Comparison of ENCODE assay signal across 8 cellular contexts in the genomic region with DNA sequence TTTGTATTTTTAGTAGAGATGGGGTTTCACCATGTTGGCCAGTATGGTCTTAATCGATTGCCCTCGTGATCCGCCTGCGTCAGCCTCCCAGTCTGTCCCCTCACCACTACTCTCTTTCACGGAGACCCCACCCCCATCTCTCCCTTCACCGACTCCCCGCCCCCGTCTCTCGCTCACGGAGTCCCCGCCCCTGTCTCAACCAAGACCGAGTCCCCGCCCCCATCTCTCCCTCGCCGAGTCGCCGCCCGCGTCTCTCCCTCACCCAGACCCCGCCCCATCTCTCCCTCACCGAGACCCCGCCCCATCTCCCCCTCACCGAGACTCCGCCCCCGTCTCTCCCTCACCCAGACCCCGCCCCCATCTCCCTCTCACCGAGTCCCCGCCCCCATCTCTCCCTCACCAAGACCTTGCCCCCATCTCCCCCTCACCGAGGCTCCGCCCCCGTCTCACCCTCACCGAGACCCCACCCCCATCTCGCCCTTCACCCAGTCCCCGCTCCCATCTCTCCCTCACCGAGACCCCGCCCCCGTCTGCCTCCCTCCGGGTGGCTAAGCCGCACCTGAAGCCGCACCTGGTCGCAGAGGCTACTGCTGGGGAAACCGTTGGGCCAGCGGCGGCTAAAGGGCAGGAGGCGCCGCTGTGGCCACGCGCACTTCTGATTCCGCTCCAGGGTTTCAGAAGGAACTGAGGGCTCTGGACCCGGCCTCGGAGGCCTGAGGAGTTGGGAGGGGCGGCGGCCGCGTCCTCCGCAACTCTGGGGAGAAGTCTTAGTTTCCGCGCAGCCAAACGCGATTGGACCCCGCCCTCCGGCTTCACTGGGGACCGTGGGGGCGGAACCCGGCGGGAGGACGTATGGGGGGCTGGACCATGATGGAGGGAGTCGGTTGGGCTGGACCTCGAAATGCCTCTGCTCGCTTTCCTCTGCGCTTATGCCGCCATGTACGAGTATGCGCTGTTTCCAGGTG. TPM values are rescaled to one million over a fixed set of nuclear protein-coding genes. Genes with fewer than 3 reads are reported as not detected.
DNase-seq lines count a peak whose midpoint lies in the region; ATAC-seq and TF ChIP-seq lines count a peak whose summit lies in the region.

No MANE protein-coding gene starts in this region.

- H3K4me3 Mint-ChIP-seq in natural killer cell, result peak overlapping the region; percentile 93

- H3K4me3 ChIP-seq in KMS-11 (IDR thresholded peaks at IDR 0.05; ENCODE audit: insufficient read depth, low read depth, low read length), result no peak overlapping the region

- H3K27me3 Mint-ChIP-seq in natural killer cell (ENCODE audit: low read depth in 2 of 2), result no peaks in the 10 kb centered on the region

- H2AFZ ChIP-seq in KMS-11 (ENCODE audit: low read depth), result peak overlapping the region; percentile 98

- TF ChIP-seq CTCF in KMS-11 (conservative IDR thresholded peaks at IDR 0.05; ENCODE audit: low read depth, low read length) (no peak), natural killer cell (IDR thresholded peaks at IDR 0.05) (no peak)

- peak overlapping the region; percentile 93 to 95 for H3K27ac Mint-ChIP-seq in natural killer cell

- no peak overlapping the region; the same call in 1 of the 2 replicates for H3K9ac ChIP-seq in KMS-11

- H3K79me2 ChIP-seq in KMS-11 (ENCODE audit: insufficient read depth, low read depth), result no peaks in the 10 kb centered on the region

- H3K36me3 Mint-ChIP-seq in natural killer cell, result no peaks in the 10 kb centered on the region

- peak overlapping the region; percentile 86 for H3K4me2 ChIP-seq in KMS-11

- H3K27ac ChIP-seq in KMS-11, result peak overlapping the region; percentile 32; the same call in 1 of the 2 replicates

- intact Hi-C loops in natural killer cell (cut with micrococcal nuclease), result loop anchor here (1.0 to 5.0 kb wide), 3 partner anchors 17 to 52 kb away; a partner anchor contains a TSS

- H4K20me1 ChIP-seq in KMS-11 (ENCODE audit: insufficient read depth), result no peaks in the 10 kb centered on the region

- peak; percentile 51 for ATAC-seq in GM21576 (IDR thresholded peaks at IDR 0.05; ENCODE audit: unreplicated experiment)
- peak; percentile 81 to 93 (median 81) for ATAC-seq in natural killer cell

- H3K4me1 Mint-ChIP-seq in natural killer cell, result peaks cover 7 to 36% of the 10 kb centered on the region in 2 donors

- no peaks in the 10 kb centered on the region for H3K9me3 Mint-ChIP-seq in natural killer cell

- no peaks in the 10 kb centered on the region for H3K36me3 ChIP-seq in KMS-11 (ENCODE audit: insufficient read depth)

- DNase-seq in DMS 273 (lab: John Stamatoyannopoulos, UW; ENCODE audit: unreplicated experiment), result peak; percentile 95
- peak; percentile 82 for DNase-seq in RKO (ENCODE audit: low spot score)
- DNase-seq in activated T-helper 9 cell treated with anti-CD3 and anti-CD28 coated beads, Interleukin-2, amount 50 U/mL, for 16 hours (ENCODE audit: low read depth), result peak; percentile 95
- DNase-seq in fibroblast of peridontal ligament (ENCODE audit: extremely low read depth), result peak; percentile 92
- DNase-seq in natural killer cell, result peak; percentile 86
- peak; percentile 95 to 99 (median 98) for DNase-seq in stimulated activated naive CD4-positive, alpha-beta T cell (lab: John Stamatoyannopoulos, UW)

- peaks cover 6% of the 10 kb centered on the region for H3K4me1 ChIP-seq in KMS-11 (ENCODE audit: low read depth, poor library complexity, severe bottlenecking)

- H3K27me3 ChIP-seq in KMS-11 (ENCODE audit: insufficient read depth, low read depth), result no peaks in the 10 kb centered on the region

RNA-seq across cellular contexts. Expression of a gene that starts 17.1 kb away (rescaled TPM):
- total RNA-seq in natural killer cell, result 10 to 100 TPM in 2 of 3 donors, 1 to 10 TPM in 1; 9.8 to 15.6 (median 12.8) TPM

RNA-seq across cellular contexts. Expression of a gene that starts 33.2 kb away (rescaled TPM):
- total RNA-seq in natural killer cell, result 10 to 100 TPM; 36.9 to 46.8 (median 43.6) TPM

RNA-seq across cellular contexts. Expression of a gene that starts 42.1 kb away (rescaled TPM):
- total RNA-seq in natural killer cell, result 100 to 1,000 TPM; 193 to 239 (median 194) TPM

RNA-seq across cellular contexts. Expression of a gene that starts 49.5 kb away (rescaled TPM):
- 10 to 100 TPM; 68.3 to 82.6 (median 74.8) TPM for total RNA-seq in natural killer cell
